In genomic region chr1:195218428-195219212, GRCh38 we compare ENCODE assay signal across 27 cellular contexts.
"Had no signal": no experiment of that assay in that cellular context is flagged by ENCODE, and none has a peak within 500 bp of the region (broad histone marks: within the 10 kb centered on the region; RNA-seq: fewer than 3 reads in every experiment).

No MANE protein-coding gene starts in this region.

- H3K27ac ChIP-seq: ascending aorta, body of pancreas, KMS-11 had no signal

- H3K4me1 Mint-ChIP-seq: activated naive CD4-positive, alpha-beta T cell treated with anti-CD3 and anti-CD28 coated beads, Interleukin-2, amount 50 U/mL, for 24 hours; central memory CD8-positive, alpha-beta T cell; IgD-negative memory B cell had no signal

- H3K36me3 Mint-ChIP-seq: activated naive CD4-positive, alpha-beta T cell treated with anti-CD3 and anti-CD28 coated beads, Interleukin-2, amount 50 U/mL, for 24 hours; IgD-negative memory B cell had no signal

- FAIRE-seq: bronchial epithelial cell, RCC 7860 had no signal

- H3K4me3 Mint-ChIP-seq: activated CD8-positive, alpha-beta T cell treated with anti-CD3 and anti-CD28 coated beads for 36 hours; activated naive CD4-positive, alpha-beta T cell treated with anti-CD3 and anti-CD28 coated beads, Interleukin-2, amount 50 U/mL, for 24 hours; activated T-cell treated with anti-CD3 and anti-CD28 coated beads, Interleukin-2, amount 50 U/mL, for 72 hours; IgD-negative memory B cell had no signal

- H3K9ac ChIP-seq: KMS-11 had no signal

- ATAC-seq: activated CD4-positive, CD25-positive, alpha-beta regulatory T cell treated with anti-CD3 and anti-CD28 coated beads, Interleukin-2, amount 50 U/mL, for 24 hours; activated CD8-positive, alpha-beta T cell treated with anti-CD3 and anti-CD28 coated beads for 36 hours; activated T-cell treated with anti-CD3 and anti-CD28 coated beads, Interleukin-2, amount 50 U/mL, for 72 hours; body of pancreas; PC-3 had no signal

- H3K27me3 ChIP-seq: ascending aorta, body of pancreas had no signal

- H3K36me3 ChIP-seq: ascending aorta had no signal

- H3K9me3 ChIP-seq: body of pancreas had no signal

- H3K4me1 ChIP-seq: ascending aorta, body of pancreas had no signal

- H3K4me3 ChIP-seq: ascending aorta, body of pancreas had no signal

- DNase-seq: activated CD4-positive, alpha-beta T cell treated with anti-CD3 and anti-CD28 coated beads for 4 hours; activated CD8-positive, alpha-beta memory T cell treated with anti-CD3 and anti-CD28 coated beads, Interleukin-2, amount 50 U/mL, for 4 hours; activated CD8-positive, alpha-beta T cell treated with anti-CD3 and anti-CD28 coated beads for 36 hours; activated naive CD4-positive, alpha-beta T cell; activated T-cell treated with anti-CD3 and anti-CD28 coated beads, Interleukin-2, amount 50 U/mL, for 72 hours; amniotic stem cell; body of pancreas; MV-4-11; NCI-H1092 treated with DMSO at 0.1 percent for 48 hours; NCI-H1417 treated with DMSO at 0.1 percent for 48 hours; NCI-H1694; NCI-H2029 treated with DMSO at 0.1 percent for 48 hours; NCI-H446; NCI-H524; PC-3; SHP77 treated with DMSO at 0.1 percent for 48 hours; T-helper 2 cell; T1000 had no signal

- H3K27me3 Mint-ChIP-seq: activated CD8-positive, alpha-beta T cell treated with anti-CD3 and anti-CD28 coated beads for 36 hours; activated naive CD4-positive, alpha-beta T cell treated with anti-CD3 and anti-CD28 coated beads, Interleukin-2, amount 50 U/mL, for 24 hours; central memory CD8-positive, alpha-beta T cell; IgD-negative memory B cell had no signal

- H3K27ac Mint-ChIP-seq: activated CD8-positive, alpha-beta T cell treated with anti-CD3 and anti-CD28 coated beads for 36 hours; activated naive CD4-positive, alpha-beta T cell treated with anti-CD3 and anti-CD28 coated beads, Interleukin-2, amount 50 U/mL, for 24 hours; activated T-cell treated with anti-CD3 and anti-CD28 coated beads, Interleukin-2, amount 50 U/mL, for 72 hours; activated T-helper 2 cell treated with anti-CD3 and anti-CD28 coated beads, Interferon-gamma antibody, Interleukin-2, Interleukin-4, amounts not matched to agents 10 μg/mL and 5 μg/mL and 100 μg/mL, durations not matched to agents 14 hours and 24 hours and 36 hours; IgD-negative memory B cell had no signal

- H3K9me3 Mint-ChIP-seq: central memory CD8-positive, alpha-beta T cell had no signal

- H3K4me2 ChIP-seq: KMS-11 had no signal
